10 cellular contexts compared by ENCODE assay signal in the genomic region with DNA sequence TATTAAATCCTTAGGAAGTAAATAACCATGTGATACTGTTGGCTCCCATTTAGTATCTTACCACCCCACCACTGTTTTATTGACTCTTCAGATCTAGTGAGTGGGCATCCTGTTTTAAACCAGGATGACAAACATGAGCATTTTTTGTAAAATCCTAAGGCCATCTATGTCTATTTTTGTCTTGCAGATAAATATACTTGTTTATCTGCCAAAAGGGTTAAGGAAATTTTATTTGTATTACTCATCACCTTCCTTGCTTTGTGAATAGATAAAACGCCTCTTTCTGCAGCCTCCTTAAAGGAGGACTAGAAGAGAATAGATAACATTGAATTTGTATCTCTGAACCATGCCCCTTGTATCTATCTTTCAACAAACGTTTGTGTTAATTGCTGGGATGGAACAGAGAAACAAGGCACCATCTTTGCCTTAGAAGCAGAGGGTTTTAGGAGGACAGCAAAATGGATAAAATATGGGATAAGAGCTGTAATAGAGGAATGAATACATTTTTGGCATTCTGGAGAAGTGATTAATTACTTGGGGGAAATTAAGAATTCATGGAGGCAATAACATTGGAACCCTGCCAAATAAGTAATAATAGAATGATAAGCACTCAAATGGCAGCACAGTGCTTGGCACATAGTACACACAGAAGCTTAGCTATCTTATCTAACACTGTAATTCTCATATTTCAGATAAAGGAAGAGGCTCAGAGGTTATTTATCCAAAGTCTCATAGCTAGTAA. TPM values are rescaled to one million over a fixed set of nuclear protein-coding genes. Genes with fewer than 3 reads are reported as not detected.
DNase-seq lines count a peak whose midpoint lies in the region; ATAC-seq and TF ChIP-seq lines count a peak whose summit lies in the region.
"Had no signal": no experiment of that assay in that cellular context is flagged by ENCODE, and none has a peak within 500 bp of the region (broad histone marks: within the 10 kb centered on the region; RNA-seq: fewer than 3 reads in every experiment).

No MANE protein-coding gene starts in this region.

- H3K4me2 ChIP-seq in BLaER1 treated with 17β-estradiol and CSF1 and Interleukin-3, amounts not matched to agents 10 nM and 100 nM: peak overlapping the region in 9 of 11 experiments; percentile 0 to 61 (median 33); a peak in 12 of 22 replicates
- peak overlapping the region; percentile 89; the same call in 1 of the 2 replicates for H3K4me2 ChIP-seq in IMR-90 (ENCODE audit: low read depth, low read length)

- H3K23ac ChIP-seq in IMR-90 (ENCODE audit: low read depth, low read length): no peak overlapping the region

- no peak overlapping the region for H3K27ac ChIP-seq in BLaER1 treated with 17β-estradiol and CSF1 and Interleukin-3, amounts not matched to agents 10 nM and 100 nM
- peak overlapping the region; percentile 22; the same call in 1 of the 2 replicates for H3K27ac ChIP-seq in IMR-90 (ENCODE audit: insufficient read depth, low read length)

- H3K56ac ChIP-seq in IMR-90 (ENCODE audit: extremely low read depth, insufficient read depth, low read length): no peak overlapping the region

- peak overlapping the region; percentile 31; the same call in 1 of the 2 replicates for H3K18ac ChIP-seq in IMR-90 (ENCODE audit: low read depth, low read length)

- H2AK5ac ChIP-seq in IMR-90 (ENCODE audit: low read depth, low read length): peak overlapping the region; percentile 51; the same call in 1 of the 2 replicates

- peaks cover 78 to 100% (median 100%) of the 10 kb centered on the region in 11 experiments for H3K36me3 ChIP-seq in BLaER1 treated with 17β-estradiol and CSF1 and Interleukin-3, amounts not matched to agents 10 nM and 100 nM
- H3K36me3 ChIP-seq in IMR-90 (ENCODE audit: control insufficient read depth, insufficient read depth, low read length): peaks cover 11% of the 10 kb centered on the region

- peak overlapping the region; percentile 78; the same call in 1 of the 2 replicates for H2BK20ac ChIP-seq in IMR-90 (ENCODE audit: low read depth, low read length)

- TF ChIP-seq CTCF in IMR-90 (conservative IDR thresholded peaks at IDR 0.05; ENCODE audit: low read depth, low read length): no peak
- no peak for TF ChIP-seq CTCF in brain (conservative IDR thresholded peaks at IDR 0.05)

- DNase-seq in IMR-90 (peak; percentile 79), memory B cell (ENCODE audit: low spot score in 2 of 2) (no peak), posterior cingulate gyrus (no peak), NCI-H2227 (lab: John Stamatoyannopoulos, UW; ENCODE audit: unreplicated experiment) (no peak)
- DNase-seq in central memory CD4-positive, alpha-beta T cell: no peak
- DNase-seq: activated CD4-positive, alpha-beta T cell treated with anti-CD3 and anti-CD28 coated beads for 36 hours; mucosa of descending colon had no signal

- POLR2A ChIA-PET in IMR-90 (lab: Charles Lee; ENCODE audit: unreplicated experiment): interaction anchor here (1.6 kb wide), 1 partner anchor 8 kb away, joined by 3 read pairs; no protein-coding TSS in a partner anchor

- H3K9me1 ChIP-seq in IMR-90 (ENCODE audit: insufficient read depth, low read length): peaks cover 9% of the 10 kb centered on the region

- H2AK9ac ChIP-seq in IMR-90 (replicated peaks; ENCODE audit: low read depth, low read length, poor library complexity): no peak overlapping the region

- WGBS in IMR-90 (ENCODE audit: extremely low coverage in 2 of 2, insufficient read length in 1 of 2), 2 experiments: no CpG with 5 or more reads among the region's 2 CpGs

- H3K36me3 Mint-ChIP-seq in brain: peaks cover 67% of the 10 kb centered on the region
- H3K36me3 Mint-ChIP-seq in memory B cell: peaks cover 11% of the 10 kb centered on the region

- peak overlapping the region in 2 of 5 experiments; percentile 1 to 17 for H3K27ac Mint-ChIP-seq in brain
- H3K27ac Mint-ChIP-seq in memory B cell: peak overlapping the region; percentile 49
- H3K27ac Mint-ChIP-seq: activated CD4-positive, alpha-beta T cell treated with anti-CD3 and anti-CD28 coated beads for 36 hours had no signal

- peaks cover 99 to 100% (median 100%) of the 10 kb centered on the region in 11 experiments for H4K20me1 ChIP-seq in BLaER1 treated with 17β-estradiol and CSF1 and Interleukin-3, amounts not matched to agents 10 nM and 100 nM
- H4K20me1 ChIP-seq in IMR-90 (ENCODE audit: insufficient read depth, low read length): peaks cover 99% of the 10 kb centered on the region

- no peak for TF ChIP-seq POLR2A in IMR-90 (IDR thresholded peaks at IDR 0.05; ENCODE audit: low read depth, low read length)

- H3K14ac ChIP-seq in IMR-90 (replicated peaks; ENCODE audit: low read depth, low read length): 0 out of 2 replicates have a peak overlapping the region, but pooled peaks have one; percentile 64

- 0 out of 22 replicates have a peak, but pooled peaks cover 0 to 4% (median 0%) of the 10 kb centered on the region in 11 experiments for H3K9me3 ChIP-seq in BLaER1 treated with 17β-estradiol and CSF1 and Interleukin-3, amounts not matched to agents 10 nM and 100 nM (replicated peaks in 1 of 11)
- no peaks in the 10 kb centered on the region for H3K9me3 ChIP-seq in IMR-90 (ENCODE audit: control insufficient read depth, insufficient read depth, low read length)
- H3K9me3 ChIP-seq: mucosa of descending colon had no signal

- H3K4me3 Mint-ChIP-seq in brain (peak overlapping the region in 4 of 5 experiments; percentile 1 to 71 (median 54)), memory B cell (no peak overlapping the region)
- H3K4me3 Mint-ChIP-seq: activated CD4-positive, alpha-beta T cell treated with anti-CD3 and anti-CD28 coated beads for 36 hours had no signal

- H4K5ac ChIP-seq in IMR-90 (ENCODE audit: low read depth, low read length): no peak overlapping the region

- H3K9me3 Mint-ChIP-seq in brain (no peaks in the 10 kb centered on the region), memory B cell (no peaks in the 10 kb centered on the region)

- H4K8ac ChIP-seq in IMR-90 (ENCODE audit: low read depth in 2 of 2, low read length in 2 of 2): no peak overlapping the region

- H3K27me3 ChIP-seq in BLaER1 treated with 17β-estradiol and CSF1 and Interleukin-3, amounts not matched to agents 10 nM and 100 nM: no peaks in the 10 kb centered on the region
- no peaks in the 10 kb centered on the region for H3K27me3 ChIP-seq in IMR-90 (ENCODE audit: control insufficient read depth, insufficient read depth, low read length)

- peak overlapping the region; percentile 50; the same call in 1 of the 2 replicates for H2BK120ac ChIP-seq in IMR-90 (ENCODE audit: low read depth, low read length)

- H2AFZ ChIP-seq in IMR-90 (replicated peaks; ENCODE audit: low read length, poor library complexity): no peak overlapping the region

- H4K91ac ChIP-seq in IMR-90 (ENCODE audit: insufficient read depth, low read depth, low read length): no peak overlapping the region; the same call in 1 of the 2 replicates

- H3K79me1 ChIP-seq in IMR-90 (ENCODE audit: low read depth in 1 of 2, low read length in 2 of 2): peaks cover 2 to 44% of the 10 kb centered on the region in 2 experiments; a peak in 2 of 4 replicates

- BruUV-seq in IMR-90 (replicated peaks; lab: Mats Ljungman, UMichigan): no TSS peak

- dilution Hi-C loops in IMR-90 (cut with HindIII; ENCODE audit: low sequenced_read_pairs, unreplicated experiment): no loop called here

- CTCF ChIA-PET in IMR-90 (lab: Yijun Ruan, JAX): interaction anchor here (1.2 to 1.3 kb wide), 2 partner anchors 15 kb away, joined by 4 to 6 read pairs; a partner anchor contains a TSS

- H3K4me1 ChIP-seq in BLaER1 treated with 17β-estradiol and CSF1 and Interleukin-3, amounts not matched to agents 10 nM and 100 nM: peaks cover 39 to 96% (median 63%) of the 10 kb centered on the region in 10 experiments; a peak in 19 of 20 replicates
- peaks cover 16% of the 10 kb centered on the region for H3K4me1 ChIP-seq in IMR-90 (ENCODE audit: control insufficient read depth, insufficient read depth, low read length)

- ATAC-seq in IMR-90 (ENCODE audit: low read depth) (peak; percentile 50), memory B cell (ENCODE audit: low read depth) (no peak), GM21515 (IDR thresholded peaks at IDR 0.05; ENCODE audit: unreplicated experiment) (no peak)
- ATAC-seq: activated CD4-positive, alpha-beta T cell treated with anti-CD3 and anti-CD28 coated beads for 36 hours; mucosa of descending colon had no signal

- no peak overlapping the region; the same call in 2 of the 3 replicates for H2BK15ac ChIP-seq in IMR-90 (ENCODE audit: low read depth, low read length)

- TF ChIP-seq RAD21 in IMR-90 (IDR thresholded peaks at IDR 0.05; ENCODE audit: low read length): no peak

- peak overlapping the region; percentile 78 for H2BK5ac ChIP-seq in IMR-90 (ENCODE audit: low read depth, low read length, poor library complexity, severe bottlenecking)

- no peaks in the 10 kb centered on the region for H3K27me3 Mint-ChIP-seq in brain
- no peaks in the 10 kb centered on the region for H3K27me3 Mint-ChIP-seq in memory B cell
- H3K27me3 Mint-ChIP-seq: activated CD4-positive, alpha-beta T cell treated with anti-CD3 and anti-CD28 coated beads for 36 hours had no signal

- no peak overlapping the region for H3K9ac ChIP-seq in BLaER1 treated with 17β-estradiol and CSF1 and Interleukin-3, amounts not matched to agents 10 nM and 100 nM
- H3K9ac ChIP-seq in IMR-90 (ENCODE audit: low read depth, low read length): no peak overlapping the region

- in situ Hi-C loops in IMR-90 (cut with MboI; ENCODE audit: low sequenced_read_pairs): no loop called here

- intact Hi-C loops in IMR-90 (cut with micrococcal nuclease) (loop anchor here (2.0 kb wide), 1 partner anchor 15 kb away; a partner anchor contains a TSS), posterior cingulate gyrus (cut with DNase I) (no loop called here)

- H3K4me1 Mint-ChIP-seq in brain (peaks cover 58% of the 10 kb centered on the region), memory B cell (peaks cover 22% of the 10 kb centered on the region)

- no peak overlapping the region for H3K4me3 ChIP-seq in BLaER1 treated with 17β-estradiol and CSF1 and Interleukin-3, amounts not matched to agents 10 nM and 100 nM
- no peak overlapping the region for H3K4me3 ChIP-seq in IMR-90 (ENCODE audit: insufficient read depth, low read depth, low read length)
- H3K4me3 ChIP-seq: mucosa of descending colon had no signal

- H3K4ac ChIP-seq in IMR-90 (ENCODE audit: low read depth, low read length): peak overlapping the region; percentile 8; the same call in 1 of the 2 replicates

TF ChIP-seq in IMR-90, 13 proteins besides CTCF, POLR2A, EP300 and RAD21:
- TF ChIP-seq FOS (IDR thresholded peaks at IDR 0.05; ENCODE audit: low read depth, low read length) (0 out of 2 replicates have a peak, but pooled peaks have one; percentile 25), RFX5 (IDR thresholded peaks at IDR 0.05; ENCODE audit: low read depth, low read length) (no peak)

RNA-seq across cellular contexts. Expression of a gene that starts 14.7 kb away (rescaled TPM):
- total RNA-seq in IMR-90 (2012; rRNA removed): 88.3 and 94.3 TPM in 2 replicates
- 50.0 and 50.5 TPM in 2 replicates for polyA plus RNA-seq in IMR-90 (2012; rRNA removed)
- 24.7 and 26.8 TPM in 2 replicates for polyA plus RNA-seq in IMR-90 (2012; cell fraction: cytosol; rRNA removed)
- 23.3 and 41.5 TPM in 2 replicates for polyA plus RNA-seq in IMR-90 (2012; cell fraction: nucleus; rRNA removed; ENCODE audit: low replicate concordance)
- polyA plus RNA-seq in brain (ENCODE audit: insufficient read depth, low read depth, low replicate concordance): 46.9 TPM
